ENCODE assay signal across 11 cellular contexts in the genomic region with DNA sequence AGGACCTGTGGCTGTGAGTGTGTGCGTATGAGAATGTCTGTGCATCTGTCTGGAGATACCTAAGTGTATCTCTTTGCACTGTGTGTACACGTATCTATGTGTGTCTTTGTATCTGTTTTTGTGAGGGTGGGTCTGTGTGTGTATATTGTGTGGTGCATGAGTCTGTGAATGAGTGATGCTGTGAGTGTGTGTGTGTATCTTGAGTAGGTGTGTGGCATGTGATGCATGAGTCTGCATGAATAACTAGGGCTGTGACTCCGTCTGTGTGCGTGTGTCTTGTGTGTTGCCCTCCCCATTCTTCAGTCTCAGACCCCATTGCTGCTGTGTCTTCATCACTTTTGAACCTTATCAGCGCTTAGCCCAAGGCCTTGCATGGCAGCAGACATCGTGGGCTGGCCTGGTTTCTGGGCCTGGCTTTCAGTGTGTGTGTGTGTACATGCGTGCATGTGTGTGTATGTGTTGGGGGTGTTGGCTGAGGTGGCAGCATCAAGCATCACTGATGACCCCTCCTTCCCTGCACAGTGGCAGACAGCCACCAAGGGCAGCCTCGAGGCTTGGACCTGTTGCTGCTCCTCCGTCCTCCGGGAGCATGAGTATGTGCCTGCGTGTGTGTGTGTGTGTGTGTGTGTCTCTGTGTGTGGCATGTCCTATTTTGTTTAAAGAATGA. TPM values are rescaled to one million over a fixed set of nuclear protein-coding genes. Genes with fewer than 3 reads are reported as not detected.
DNase-seq lines count a peak whose midpoint lies in the region; ATAC-seq and TF ChIP-seq lines count a peak whose summit lies in the region.
"Had no signal": no experiment of that assay in that cellular context is flagged by ENCODE, and none has a peak within 500 bp of the region (broad histone marks: within the 10 kb centered on the region; RNA-seq: fewer than 3 reads in every experiment).

No MANE protein-coding gene starts in this region.

- H3K27me3 ChIP-seq in testis = no peaks in the 10 kb centered on the region

- no peak overlapping the region for H3K4me3 ChIP-seq in testis
- H3K4me3 ChIP-seq: SK-N-MC had no signal

- H3K9me3 Mint-ChIP-seq in activated CD8-positive, alpha-beta T cell treated with anti-CD3 and anti-CD28 coated beads for 36 hours = no peaks in the 10 kb centered on the region
- no peaks in the 10 kb centered on the region for H3K9me3 Mint-ChIP-seq in activated CD8-positive, alpha-beta T cell treated with anti-CD3 and anti-CD28 coated beads, Interleukin-2, amount 10 ng/mL, durations not matched to agents 7 days and 5 days (ENCODE audit: insufficient read depth)

- peak overlapping the region; percentile 55 for H3K27ac ChIP-seq in cingulate gyrus (ENCODE audit: low read depth, low read length)
- no peak overlapping the region for H3K27ac ChIP-seq in testis
- H3K27ac ChIP-seq: neutrophil, SK-N-MC had no signal

- H3K27me3 Mint-ChIP-seq in activated CD8-positive, alpha-beta T cell treated with anti-CD3 and anti-CD28 coated beads for 36 hours = peaks cover 3% of the 10 kb centered on the region
- H3K27me3 Mint-ChIP-seq in activated CD8-positive, alpha-beta T cell treated with anti-CD3 and anti-CD28 coated beads, Interleukin-2, amount 10 ng/mL, durations not matched to agents 7 days and 5 days (ENCODE audit: low read depth) = peaks cover 8% of the 10 kb centered on the region

- no peak for DNase-seq in activated CD8-positive, alpha-beta T cell treated with anti-CD3 and anti-CD28 coated beads for 36 hours
- no peak for DNase-seq in activated CD8-positive, alpha-beta T cell treated with anti-CD3 and anti-CD28 coated beads, Interleukin-2, amount 10 ng/mL, durations not matched to agents 7 days and 5 days
- DNase-seq in medulla oblongata (ENCODE audit: extremely low spot score) (peak; percentile 40), testis (peak; percentile 49), NCI-H128 (lab: John Stamatoyannopoulos, UW; ENCODE audit: unreplicated experiment) (no peak), NCI-H1930 (lab: John Stamatoyannopoulos, UW) (no peak)

- intact Hi-C loops in activated CD8-positive, alpha-beta T cell treated with anti-CD3 and anti-CD28 coated beads for 36 hours (cut with micrococcal nuclease) = no loop called here
- intact Hi-C loops in testis (cut with DNase I; ENCODE audit: low total_unique reads) = no loop called here

- H3K36me3 Mint-ChIP-seq in activated CD8-positive, alpha-beta T cell treated with anti-CD3 and anti-CD28 coated beads for 36 hours (ENCODE audit: low read depth) = no peaks in the 10 kb centered on the region
- no peaks in the 10 kb centered on the region for H3K36me3 Mint-ChIP-seq in activated CD8-positive, alpha-beta T cell treated with anti-CD3 and anti-CD28 coated beads, Interleukin-2, amount 10 ng/mL, durations not matched to agents 7 days and 5 days (ENCODE audit: low read depth)

- no peak for ATAC-seq in activated CD8-positive, alpha-beta T cell treated with anti-CD3 and anti-CD28 coated beads for 36 hours
- no peak for ATAC-seq in activated CD8-positive, alpha-beta T cell treated with anti-CD3 and anti-CD28 coated beads, Interleukin-2, amount 10 ng/mL, durations not matched to agents 7 days and 5 days
- no peak for ATAC-seq in GM21381 (IDR thresholded peaks at IDR 0.05; ENCODE audit: unreplicated experiment)

- CTCF ChIA-PET in activated CD8-positive, alpha-beta T cell treated with anti-CD3 and anti-CD28 coated beads for 36 hours (lab: Charles Lee) = interaction anchor here (2.1 kb wide), 1 partner anchor 43 kb away, joined by 6 read pairs; no protein-coding TSS in a partner anchor
- CTCF ChIA-PET in activated CD8-positive, alpha-beta T cell treated with anti-CD3 and anti-CD28 coated beads, Interleukin-2, amount 10 ng/mL, durations not matched to agents 7 days and 5 days (lab: Charles Lee) = no interaction called here

- no peaks in the 10 kb centered on the region for H3K36me3 ChIP-seq in testis (ENCODE audit: low read depth, missing control alignments)
- H3K36me3 ChIP-seq: neutrophil had no signal

- 56 to 64% methylated on average over 10 to 11 of the region's 11 CpGs for WGBS in testis, 2 donors

- no peak for TF ChIP-seq CTCF in activated CD8-positive, alpha-beta T cell treated with anti-CD3 and anti-CD28 coated beads for 36 hours (IDR thresholded peaks at IDR 0.05)
- no peak for TF ChIP-seq CTCF in testis (IDR thresholded peaks at IDR 0.05)

- POLR2A ChIA-PET in activated CD8-positive, alpha-beta T cell treated with anti-CD3 and anti-CD28 coated beads for 36 hours (lab: Charles Lee) = no interaction called here
- POLR2A ChIA-PET in activated CD8-positive, alpha-beta T cell treated with anti-CD3 and anti-CD28 coated beads, Interleukin-2, amount 10 ng/mL, durations not matched to agents 7 days and 5 days (lab: Charles Lee) = interaction anchor here (0.5 kb wide), 1 partner anchor 442 kb away, joined by 4 read pairs; no protein-coding TSS in a partner anchor

- no peak overlapping the region for H3K27ac Mint-ChIP-seq in activated CD8-positive, alpha-beta T cell treated with anti-CD3 and anti-CD28 coated beads for 36 hours
- no peak overlapping the region for H3K27ac Mint-ChIP-seq in activated CD8-positive, alpha-beta T cell treated with anti-CD3 and anti-CD28 coated beads, Interleukin-2, amount 10 ng/mL, durations not matched to agents 7 days and 5 days

- peaks cover 14% of the 10 kb centered on the region for H3K4me1 ChIP-seq in testis

- H3K4me3 Mint-ChIP-seq in activated CD8-positive, alpha-beta T cell treated with anti-CD3 and anti-CD28 coated beads for 36 hours = peak overlapping the region; percentile 7
- no peak overlapping the region for H3K4me3 Mint-ChIP-seq in activated CD8-positive, alpha-beta T cell treated with anti-CD3 and anti-CD28 coated beads, Interleukin-2, amount 10 ng/mL, durations not matched to agents 7 days and 5 days

- H3K9me3 ChIP-seq in testis = no peaks in the 10 kb centered on the region
- H3K9me3 ChIP-seq: neutrophil had no signal

- TF ChIP-seq POLR2A in testis (IDR thresholded peaks at IDR 0.05) = no peak

- peaks cover 8% of the 10 kb centered on the region for H3K4me1 Mint-ChIP-seq in activated CD8-positive, alpha-beta T cell treated with anti-CD3 and anti-CD28 coated beads for 36 hours (ENCODE audit: low read depth)
- peaks cover 3% of the 10 kb centered on the region for H3K4me1 Mint-ChIP-seq in activated CD8-positive, alpha-beta T cell treated with anti-CD3 and anti-CD28 coated beads, Interleukin-2, amount 10 ng/mL, durations not matched to agents 7 days and 5 days (ENCODE audit: low read depth)

RNA-seq across cellular contexts. Expression of gene SGSM1, which starts 1.4 kb away (rescaled TPM):
- under 1 TPM in 1 of 2 experiments, not detected in 1; 0.13 TPM for total RNA-seq in activated CD8-positive, alpha-beta T cell treated with anti-CD3 and anti-CD28 coated beads for 36 hours
- not detected for total RNA-seq in activated CD8-positive, alpha-beta T cell treated with anti-CD3 and anti-CD28 coated beads, Interleukin-2, amount 10 ng/mL, durations not matched to agents 7 days and 5 days
- total RNA-seq in testis = 1 to 10 TPM; 7.9 to 8.4 TPM
- 5.1 TPM for polyA plus RNA-seq in testis (ENCODE audit: insufficient read depth, low read depth, low replicate concordance)

RNA-seq across cellular contexts. Expression of gene PIWIL3, which starts 32.9 kb away (rescaled TPM):
- not detected for total RNA-seq in activated CD8-positive, alpha-beta T cell treated with anti-CD3 and anti-CD28 coated beads for 36 hours
- not detected for total RNA-seq in activated CD8-positive, alpha-beta T cell treated with anti-CD3 and anti-CD28 coated beads, Interleukin-2, amount 10 ng/mL, durations not matched to agents 7 days and 5 days
- total RNA-seq in testis = 1 to 10 TPM; 1.9 to 2.3 TPM
- polyA plus RNA-seq in testis (ENCODE audit: insufficient read depth, low read depth, low replicate concordance) = 1.5 TPM
- total RNA-seq: epithelial cell of proximal tubule had no signal

Comparison
In these comparisons a context has a peak if more than half of its experiments do, and no peak if none do; other contexts are left out.
1. DNase-seq: peak in medulla oblongata (single experiment) and testis (single experiment); none in activated CD8-positive, alpha-beta T cell treated with anti-CD3 and anti-CD28 coated beads for 36 hours (single experiment), activated CD8-positive, alpha-beta T cell treated with anti-CD3 and anti-CD28 coated beads, Interleukin-2, amount 10 ng/mL, durations not matched to agents 7 days and 5 days (single experiment), NCI-H128 (single experiment) and NCI-H1930 (0 of 2).
2. RNA of gene SGSM1, which starts 1.4 kb away (total RNA-seq): 7.9 to 8.4 TPM in testis; 0.13 TPM in activated CD8-positive, alpha-beta T cell treated with anti-CD3 and anti-CD28 coated beads for 36 hours and not detected in activated CD8-positive, alpha-beta T cell treated with anti-CD3 and anti-CD28 coated beads, Interleukin-2, amount 10 ng/mL, durations not matched to agents 7 days and 5 days; every median in the first group is over 4 times any median in the second.